ENCODE assay signal across 12 cellular contexts in genomic region chr20:49698477-49698876, GRCh38. TPM values are rescaled to one million over a fixed set of nuclear protein-coding genes. Genes with fewer than 3 reads are reported as not detected.
DNase-seq lines count a peak whose midpoint lies in the region; ATAC-seq and TF ChIP-seq lines count a peak whose summit lies in the region.
"Had no signal": no experiment of that assay in that cellular context is flagged by ENCODE, and none has a peak within 500 bp of the region (broad histone marks: within the 10 kb centered on the region; RNA-seq: fewer than 3 reads in every experiment).

No MANE protein-coding gene starts in this region.

- peaks cover 39% of the 10 kb centered on the region; the same call in 1 of the 2 replicates for H4K20me1 ChIP-seq in HCT116 (ENCODE audit: insufficient read depth)

- peak overlapping the region; percentile 72 for H3K4me3 ChIP-seq in CD4-positive, CD25-positive, alpha-beta regulatory T cell (ENCODE audit: low read depth, low read length)
- H3K4me3 ChIP-seq in HCT116 (replicated peaks in 1 of 2; ENCODE audit: low read depth in 1 of 2, low read length in 2 of 2) (no peak overlapping the region), adrenal gland (no peak overlapping the region), spleen (no peak overlapping the region)
- H3K4me3 ChIP-seq: vagina had no signal

- H3K4me3 Mint-ChIP-seq in CD4-positive, CD25-positive, alpha-beta regulatory T cell: peak overlapping the region; percentile 55 to 91 (median 81)
- H3K4me3 Mint-ChIP-seq in memory B cell: peak overlapping the region; percentile 38

- H3K9me2 ChIP-seq in HCT116 (ENCODE audit: insufficient read depth): no peaks in the 10 kb centered on the region

- intact Hi-C loops in HCT116 (cut with micrococcal nuclease) (no loop called here), adrenal gland (cut with DNase I) (no loop called here), spleen (cut with DNase I; ENCODE audit: low total_unique reads) (no loop called here)

- no peak overlapping the region for H3K9ac ChIP-seq in HCT116 (ENCODE audit: low read length)

- H3K79me2 ChIP-seq in HCT116 (ENCODE audit: insufficient read depth, low read length): peaks cover 100% of the 10 kb centered on the region

- TF ChIP-seq POLR2A in HCT116 (IDR thresholded peaks at IDR 0.05; ENCODE audit: borderline replicate concordance, extremely low read depth, insufficient read depth, insufficient read length) (no peak), adrenal gland (IDR thresholded peaks at IDR 0.05) (no peak), spleen (IDR thresholded peaks at IDR 0.05) (no peak)

- TF ChIP-seq RAD21 in HCT116 (IDR thresholded peaks at IDR 0.05; ENCODE audit: low read depth): no peak

- 73 to 75% (median 74%) methylated on average over 5 of the region's 5 CpGs for WGBS in adrenal gland, 4 donors
- 62 to 83% (median 72%) methylated on average over 5 of the region's 5 CpGs for WGBS in spleen, 5 donors

- H3K9me3 ChIP-seq in CD4-positive, CD25-positive, alpha-beta regulatory T cell (ENCODE audit: control insufficient read depth in 2 of 2, low read length in 2 of 2): no peaks in the 10 kb centered on the region
- no peaks in the 10 kb centered on the region for H3K9me3 ChIP-seq in HCT116 (ENCODE audit: control insufficient read depth in 1 of 2, insufficient read depth in 1 of 2, low read depth in 1 of 2, low read length in 2 of 2)
- no peaks in the 10 kb centered on the region for H3K9me3 ChIP-seq in adrenal gland (replicated peaks in 1 of 3)
- H3K9me3 ChIP-seq in spleen: no peaks in the 10 kb centered on the region
- H3K9me3 ChIP-seq: vagina had no signal

- POLR2A ChIA-PET in HCT116 (lab: Charles Lee): interaction anchor here (1.0 to 1.3 kb wide), 3 partner anchors 12 to 19 kb away, joined by 3 to 4 read pairs (median 3); no protein-coding TSS in a partner anchor

- H2AFZ ChIP-seq in HCT116 (ENCODE audit: low read depth, low read length, poor library complexity, severe bottlenecking): no peak overlapping the region

- RAD21 ChIA-PET in HCT116 (lab: Charles Lee; ENCODE audit: low non-redundant PET in 1 of 2, low total read pairs in 2 of 2, uncharacterized antibody in 2 of 2, unreplicated experiment in 2 of 2): no interaction called here

- H3K27ac ChIP-seq in CD4-positive, CD25-positive, alpha-beta regulatory T cell (ENCODE audit: insufficient read depth, low read length, poor library complexity, severe bottlenecking): peak overlapping the region; percentile 53
- H3K27ac ChIP-seq in HCT116 (ENCODE audit: low read depth, low read length) (no peak overlapping the region), adrenal gland (peak overlapping the region in 3 of 5 donors; percentile 21 to 67 (median 23)), spleen (peak overlapping the region in 1 of 8 donors; percentile 60)
- H3K27ac ChIP-seq: vagina had no signal

- no peak for DNase-seq in CD4-positive, CD25-positive, alpha-beta regulatory T cell
- DNase-seq in HCT116 (ENCODE audit: low read depth, low spot score) (no peak), adrenal gland (no peak), memory B cell (ENCODE audit: low spot score in 2 of 2) (no peak), NCI-H524 treated with DMSO at 0.1 percent for 48 hours (lab: John Stamatoyannopoulos, UW) (no peak), spleen (no peak), AG08396 (ENCODE audit: low spot score) (no peak)
- DNase-seq: activated effector memory CD4-positive, alpha-beta T cell treated with anti-CD3 and anti-CD28 coated beads, Interleukin-2, amount 50 U/mL, for 16 hours; head of caudate nucleus; left cardiac atrium; MV-4-11 had no signal

- peak overlapping the region; percentile 56; the same call in 1 of the 2 replicates for H3K4me2 ChIP-seq in HCT116 (ENCODE audit: low read length)

- peak overlapping the region; percentile 83 to 92 (median 89) for H3K27ac Mint-ChIP-seq in CD4-positive, CD25-positive, alpha-beta regulatory T cell
- no peak overlapping the region for H3K27ac Mint-ChIP-seq in memory B cell

- CTCF ChIA-PET in HCT116 (lab: Charles Lee): no interaction called here

- H3K9me3 Mint-ChIP-seq in CD4-positive, CD25-positive, alpha-beta regulatory T cell: no peaks in the 10 kb centered on the region
- no peaks in the 10 kb centered on the region for H3K9me3 Mint-ChIP-seq in memory B cell

- no peaks in the 10 kb centered on the region for H3K27me3 Mint-ChIP-seq in CD4-positive, CD25-positive, alpha-beta regulatory T cell
- no peaks in the 10 kb centered on the region for H3K27me3 Mint-ChIP-seq in memory B cell

- H3K4me1 Mint-ChIP-seq in CD4-positive, CD25-positive, alpha-beta regulatory T cell: peaks cover 37 to 75% (median 51%) of the 10 kb centered on the region in 4 donors
- H3K4me1 Mint-ChIP-seq in memory B cell: peaks cover 29% of the 10 kb centered on the region

- H3K36me3 ChIP-seq in CD4-positive, CD25-positive, alpha-beta regulatory T cell (ENCODE audit: control insufficient read depth, insufficient read depth, low read length): no peaks in the 10 kb centered on the region
- H3K36me3 ChIP-seq in HCT116 (ENCODE audit: control insufficient read depth in 1 of 2, insufficient read depth in 2 of 2, low read length in 2 of 2) (no peaks in the 10 kb centered on the region), adrenal gland (replicated peaks in 1 of 2) (no peaks in the 10 kb centered on the region), spleen (no peaks in the 10 kb centered on the region)
- H3K36me3 ChIP-seq: vagina had no signal

- BruUV-seq in HCT116 (replicated peaks; lab: Mats Ljungman, UMichigan): no TSS peak

- H3K4me1 ChIP-seq in CD4-positive, CD25-positive, alpha-beta regulatory T cell (ENCODE audit: control insufficient read depth, insufficient read depth, low read length, poor library complexity, severe bottlenecking): peaks cover 41% of the 10 kb centered on the region
- H3K4me1 ChIP-seq in HCT116 (ENCODE audit: control insufficient read depth in 1 of 2, insufficient read depth in 2 of 2, low read length in 2 of 2): peaks cover 93 to 97% of the 10 kb centered on the region in 2 experiments
- peaks cover 45 to 90% of the 10 kb centered on the region in 2 donors for H3K4me1 ChIP-seq in adrenal gland (replicated peaks in 1 of 2)
- H3K4me1 ChIP-seq in spleen: peaks cover 8 to 100% (median 90%) of the 10 kb centered on the region in 6 donors

- ATAC-seq in CD4-positive, CD25-positive, alpha-beta regulatory T cell (ENCODE audit: low read depth in 2 of 2): no peak
- ATAC-seq in HCT116 (no peak), memory B cell (ENCODE audit: low read depth) (no peak)

- no peaks in the 10 kb centered on the region for H3K36me3 Mint-ChIP-seq in CD4-positive, CD25-positive, alpha-beta regulatory T cell
- H3K36me3 Mint-ChIP-seq in memory B cell: no peaks in the 10 kb centered on the region

- no peak for TF ChIP-seq CTCF in HCT116 (IDR thresholded peaks at IDR 0.05 in 2 of 3, conservative IDR thresholded peaks at IDR 0.05 in 1 of 3; ENCODE audit: borderline replicate concordance in 1 of 3, insufficient read depth in 1 of 3, low read depth in 2 of 3, low read length in 2 of 3)
- no peak for TF ChIP-seq CTCF in adrenal gland (IDR thresholded peaks at IDR 0.05)
- no peak for TF ChIP-seq CTCF in spleen (IDR thresholded peaks at IDR 0.05 in 8 of 11, conservative IDR thresholded peaks at IDR 0.05 in 3 of 11)

- H3K27me3 ChIP-seq in CD4-positive, CD25-positive, alpha-beta regulatory T cell (ENCODE audit: control insufficient read depth, insufficient read depth, low read length): no peaks in the 10 kb centered on the region
- H3K27me3 ChIP-seq in HCT116 (ENCODE audit: insufficient read depth, low read length) (no peaks in the 10 kb centered on the region), adrenal gland (no peaks in the 10 kb centered on the region), spleen (replicated peaks in 1 of 7) (no peaks in the 10 kb centered on the region)
- H3K27me3 ChIP-seq: vagina had no signal

TF ChIP-seq in HCT116, 20 proteins besides CTCF, POLR2A, EP300 and RAD21 (continues in another document):
- no peak for TF ChIP-seq EGR1 (IDR thresholded peaks at IDR 0.05; ENCODE audit: low read depth)
- no peak for TF ChIP-seq ZNF274 (IDR thresholded peaks at IDR 0.05; ENCODE audit: low read depth, low read length)
- no peak for TF ChIP-seq FOSL1 (IDR thresholded peaks at IDR 0.05; ENCODE audit: low read depth)
- no peak for TF ChIP-seq SRF (IDR thresholded peaks at IDR 0.05; ENCODE audit: low read depth)
- no peak for TF ChIP-seq SIN3A (IDR thresholded peaks at IDR 0.05; ENCODE audit: low read depth)
- TF ChIP-seq, protein P1, sequence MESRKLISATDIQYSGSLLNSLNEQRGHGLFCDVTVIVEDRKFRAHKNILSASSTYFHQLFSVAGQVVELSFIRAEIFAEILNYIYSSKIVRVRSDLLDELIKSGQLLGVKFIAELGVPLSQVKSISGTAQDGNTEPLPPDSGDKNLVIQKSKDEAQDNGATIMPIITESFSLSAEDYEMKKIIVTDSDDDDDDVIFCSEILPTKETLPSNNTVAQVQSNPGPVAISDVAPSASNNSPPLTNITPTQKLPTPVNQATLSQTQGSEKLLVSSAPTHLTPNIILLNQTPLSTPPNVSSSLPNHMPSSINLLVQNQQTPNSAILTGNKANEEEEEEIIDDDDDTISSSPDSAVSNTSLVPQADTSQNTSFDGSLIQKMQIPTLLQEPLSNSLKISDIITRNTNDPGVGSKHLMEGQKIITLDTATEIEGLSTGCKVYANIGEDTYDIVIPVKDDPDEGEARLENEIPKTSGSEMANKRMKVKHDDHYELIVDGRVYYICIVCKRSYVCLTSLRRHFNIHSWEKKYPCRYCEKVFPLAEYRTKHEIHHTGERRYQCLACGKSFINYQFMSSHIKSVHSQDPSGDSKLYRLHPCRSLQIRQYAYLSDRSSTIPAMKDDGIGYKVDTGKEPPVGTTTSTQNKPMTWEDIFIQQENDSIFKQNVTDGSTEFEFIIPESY (IDR thresholded peaks at IDR 0.05; ENCODE audit: extremely low read depth, insufficient replicate concordance, low read length): no peak
- no peak for TF ChIP-seq TCF7L2 (IDR thresholded peaks at IDR 0.05; ENCODE audit: borderline replicate concordance, extremely low read depth, insufficient read depth, insufficient read length)
- no peak for TF ChIP-seq CEBPB (IDR thresholded peaks at IDR 0.05; ENCODE audit: low read depth)
- no peak for TF ChIP-seq EZH2 (IDR thresholded peaks at IDR 0.05)
- no peak for TF ChIP-seq YY1 (IDR thresholded peaks at IDR 0.05; ENCODE audit: extremely low read depth, insufficient replicate concordance, low read depth, low read length)
- no peak for TF ChIP-seq ELF1 (IDR thresholded peaks at IDR 0.05; ENCODE audit: borderline replicate concordance, low read depth)

RNA-seq across cellular contexts. Expression of gene B4GALT5, which starts 15.2 kb away (rescaled TPM):
- 13.6 TPM for total RNA-seq in CD4-positive, CD25-positive, alpha-beta regulatory T cell
- polyA plus RNA-seq in CD4-positive, CD25-positive, alpha-beta regulatory T cell: 1 to 10 TPM in 2 of 4 donors, under 1 TPM in 2; 0.45 to 1.5 (median 1.00) TPM
- total RNA-seq in HCT116 (2021; ENCODE audit: unreplicated experiment): 92.5 TPM
- 39.5 and 44.4 TPM in 2 replicates for polyA plus RNA-seq in HCT116 (2012)
- 100 to 1,000 TPM in 2 of 8 donors, 10 to 100 TPM in 6; 47.4 to 137 (median 69.1) TPM for total RNA-seq in adrenal gland
- 10 to 100 TPM; 14.2 to 77.7 (median 18.1) TPM for polyA plus RNA-seq in adrenal gland
- 10 to 100 TPM; 41.1 to 79.0 (median 63.4) TPM for total RNA-seq in spleen
- polyA plus RNA-seq in spleen: 10 to 100 TPM in 1 of 3 donors, 1 to 10 TPM in 2; 3.9 to 15.7 (median 4.3) TPM
